ENCODE assay signal across 23 cellular contexts in genomic region chr19:23055501-23055900, GRCh38. TPM values are rescaled to one million over a fixed set of nuclear protein-coding genes. Genes with fewer than 3 reads are reported as not detected.
"Had no signal": no experiment of that assay in that cellular context is flagged by ENCODE, and none has a peak within 500 bp of the region (broad histone marks: within the 10 kb centered on the region; RNA-seq: fewer than 3 reads in every experiment).

No MANE protein-coding gene starts in this region.

- H3K27me3 ChIP-seq: stomach, suprapubic skin, testis, thyroid gland, tibial artery, tibial nerve, transverse colon, upper lobe of left lung, upper lobe of right lung, uterus, vagina had no signal

- H3K36me3 ChIP-seq: stomach, suprapubic skin, thoracic aorta, thyroid gland, tibial artery, tibial nerve, transverse colon, upper lobe of left lung, upper lobe of right lung, uterus, vagina had no signal

- H3K9me3 ChIP-seq: testis, thoracic aorta, thyroid gland, tibial artery, tibial nerve, upper lobe of right lung, uterus, vagina had no signal

- DNase-seq: stimulated activated CD4-positive, alpha-beta T cell treated with anti-CD3 and anti-CD28 coated beads, Interleukin-2, amount 100 ng/mL, for 48 hours; stimulated activated CD4-positive, alpha-beta T cell treated with anti-CD3 and anti-CD28 coated beads, Interleukin-4, amount 100 ng/mL, for 1 hour; stimulated activated CD4-positive, alpha-beta T cell treated with anti-CD3 and anti-CD28 coated beads, Interleukin-4, amount 100 ng/mL, for 24 hours; stimulated activated CD4-positive, alpha-beta T cell treated with anti-CD3 and anti-CD28 coated beads, Interleukin-4, amount 100 ng/mL, for 4 hours; stimulated activated CD8-positive, alpha-beta memory T cell treated with anti-CD3 and anti-CD28 coated beads, Interleukin-4, amount 100 ng/mL, for 48 hours; stimulated activated naive B cell treated with anti-CD40 and anti-IgM and Interleukin-4, amounts not matched to agents 10 μg/mL and 1 μg/mL and 100 μg/mL, for 72 hours; stimulated activated naive CD4-positive, alpha-beta T cell; stimulated activated naive CD4-positive, alpha-beta T cell treated with Interleukin-2 at 50 U/mL for 16 hours; stimulated activated naive CD8-positive, alpha-beta T cell treated with anti-CD3 and anti-CD28 coated beads, Interleukin-15, amount 100 ng/mL, for 72 hours; stimulated activated naive CD8-positive, alpha-beta T cell treated with anti-CD3 and anti-CD28 coated beads, Interleukin-15, Interleukin-2, amounts not matched to agents 100 U/mL and 50 U/mL, for 24 hours; stomach; substantia nigra; testis; thyroid gland; tibial artery; transverse colon; upper lobe of left lung; upper lobe of right lung; uterus had no signal

- H3K4me1 ChIP-seq: stomach, suprapubic skin, testis, thyroid gland, tibial artery, tibial nerve, transverse colon, upper lobe of left lung, upper lobe of right lung, uterus, vagina had no signal

- H3K27ac ChIP-seq: stomach, suprapubic skin, testis, thoracic aorta, thyroid gland, tibial artery, tibial nerve, transverse colon, upper lobe of left lung, upper lobe of right lung, uterus, vagina had no signal

- H3K4me3 ChIP-seq: stomach, suprapubic skin, testis, thoracic aorta, thyroid gland, tibial artery, tibial nerve, transverse colon, upper lobe of left lung, upper lobe of right lung, uterus, vagina had no signal

RNA-seq across cellular contexts. Expression of gene ZNF728, which starts 52.5 kb away (rescaled TPM):
- polyA plus RNA-seq: stomach had no signal
